ENCODE assay signal across 8 cellular contexts in the genomic region with DNA sequence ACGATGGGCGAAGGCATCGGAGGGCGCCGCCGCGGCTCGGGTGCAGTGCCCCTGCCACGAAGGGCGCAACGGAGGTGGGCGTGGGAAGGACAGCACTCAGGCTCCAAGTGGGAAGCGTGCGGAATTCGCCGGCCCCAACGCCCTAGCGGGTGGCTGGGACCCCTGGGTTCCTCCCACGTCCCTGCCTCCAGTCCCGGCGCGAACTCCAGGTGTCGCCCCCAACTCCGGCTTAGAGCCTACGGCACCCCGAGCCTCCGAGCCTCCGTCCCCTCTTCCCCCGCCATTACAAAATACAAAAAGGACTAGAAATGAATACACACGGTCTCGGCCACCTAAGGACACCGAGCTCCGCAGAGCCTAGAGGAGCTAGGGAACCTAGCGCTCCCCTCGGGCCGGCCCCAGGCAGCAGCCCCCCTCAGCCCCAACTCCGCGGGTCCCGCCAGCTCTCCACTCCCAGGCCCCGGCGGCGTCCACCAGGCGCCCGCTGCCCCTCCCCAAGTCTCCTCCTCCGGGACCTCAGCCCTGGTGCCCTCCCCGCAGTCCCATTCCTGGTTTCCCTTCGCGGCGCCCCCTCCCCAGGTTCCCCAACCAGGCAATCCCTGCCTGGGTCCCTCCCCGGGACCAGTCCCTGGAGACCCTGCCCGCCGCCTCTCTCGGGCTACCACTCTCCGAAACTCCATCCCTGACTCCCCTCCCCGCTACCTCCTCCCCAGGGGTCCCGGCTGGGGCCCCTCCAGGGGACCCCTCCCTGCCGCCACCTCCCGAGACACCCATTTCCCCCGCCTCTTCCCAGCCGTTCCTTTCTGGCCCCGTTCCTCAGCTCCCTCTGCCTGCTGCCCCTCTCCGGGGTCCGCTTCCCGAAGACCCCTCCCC. TPM values are rescaled to one million over a fixed set of nuclear protein-coding genes. Genes with fewer than 3 reads are reported as not detected.
A peak's percentile ranks its signal among the peaks of the same experiment; 100 is the strongest.
DNase-seq lines count a peak whose midpoint lies in the region; ATAC-seq and TF ChIP-seq lines count a peak whose summit lies in the region.

No MANE protein-coding gene starts in this region.

- peaks cover 47% of the 10 kb centered on the region for H3K27me3 Mint-ChIP-seq in activated naive CD4-positive, alpha-beta T cell treated with anti-CD3 and anti-CD28 coated beads, Interleukin-2, amount 50 U/mL, for 24 hours

- H3K9me3 ChIP-seq in mucosa of descending colon (no peaks in the 10 kb centered on the region), vagina (no peaks in the 10 kb centered on the region)

- H3K4me3 ChIP-seq in mucosa of descending colon, result no peak overlapping the region
- H3K4me3 ChIP-seq in vagina, result peak overlapping the region; percentile 60 to 67

- H3K27ac Mint-ChIP-seq in activated naive CD4-positive, alpha-beta T cell treated with anti-CD3 and anti-CD28 coated beads, Interleukin-2, amount 50 U/mL, for 24 hours, result no peak overlapping the region

- TF ChIP-seq POLR2A in vagina (IDR thresholded peaks at IDR 0.05), result no peak

- H3K27me3 ChIP-seq in vagina, result no peaks in the 10 kb centered on the region

- H3K36me3 ChIP-seq in mucosa of descending colon (ENCODE audit: low read depth), result no peaks in the 10 kb centered on the region
- no peaks in the 10 kb centered on the region for H3K36me3 ChIP-seq in vagina

- peaks cover 12% of the 10 kb centered on the region for H3K4me1 ChIP-seq in mucosa of descending colon (ENCODE audit: low read depth)
- H3K4me1 ChIP-seq in vagina, result peaks cover 36% of the 10 kb centered on the region

- TF ChIP-seq CTCF in mucosa of descending colon (IDR thresholded peaks at IDR 0.05) (no peak), vagina (IDR thresholded peaks at IDR 0.05) (no peak)

- H3K9me3 Mint-ChIP-seq in activated naive CD4-positive, alpha-beta T cell treated with anti-CD3 and anti-CD28 coated beads, Interleukin-2, amount 50 U/mL, for 24 hours, result peaks cover 8% of the 10 kb centered on the region

- no peak for DNase-seq in activated naive CD4-positive, alpha-beta T cell treated with Interleukin-2 at 50 U/mL for 16 hours
- DNase-seq in dermis blood vessel endothelial cell, result peak; percentile 11
- DNase-seq in mucosa of descending colon, result no peak
- no peak for DNase-seq in vagina (ENCODE audit: extremely low spot score in 2 of 2)
- no peak for DNase-seq in activated CD4-positive, alpha-beta T cell treated with anti-CD3 and anti-CD28 coated beads for 1 hour
- DNase-seq in MV-4-11 (lab: John Stamatoyannopoulos, UW), result no peak

- peak overlapping the region; percentile 79 for H3K27ac ChIP-seq in vagina

- peak overlapping the region; percentile 64 for H3K4me3 Mint-ChIP-seq in activated naive CD4-positive, alpha-beta T cell treated with anti-CD3 and anti-CD28 coated beads, Interleukin-2, amount 50 U/mL, for 24 hours

- intact Hi-C loops in mucosa of descending colon (cut with DNase I, micrococcal nuclease) (no loop called here), vagina (cut with DNase I) (no loop called here)

- peak; percentile 7 for ATAC-seq in mucosa of descending colon
- no peak for ATAC-seq in GM18907 (IDR thresholded peaks at IDR 0.05; ENCODE audit: unreplicated experiment)

- H3K36me3 Mint-ChIP-seq in activated naive CD4-positive, alpha-beta T cell treated with anti-CD3 and anti-CD28 coated beads, Interleukin-2, amount 50 U/mL, for 24 hours, result peaks cover 2% of the 10 kb centered on the region

- peaks cover 22% of the 10 kb centered on the region for H3K4me1 Mint-ChIP-seq in activated naive CD4-positive, alpha-beta T cell treated with anti-CD3 and anti-CD28 coated beads, Interleukin-2, amount 50 U/mL, for 24 hours

RNA-seq across cellular contexts. Expression of gene CYP27C1, which starts 1.0 kb away (rescaled TPM):
- total RNA-seq in dermis blood vessel endothelial cell (not detected in 2 replicates), mucosa of descending colon (under 1 TPM; 0.17 to 0.82 (median 0.63) TPM), vagina (3.2 TPM)
